ENCODE assay signal across 1 cellular context in the genomic region with DNA sequence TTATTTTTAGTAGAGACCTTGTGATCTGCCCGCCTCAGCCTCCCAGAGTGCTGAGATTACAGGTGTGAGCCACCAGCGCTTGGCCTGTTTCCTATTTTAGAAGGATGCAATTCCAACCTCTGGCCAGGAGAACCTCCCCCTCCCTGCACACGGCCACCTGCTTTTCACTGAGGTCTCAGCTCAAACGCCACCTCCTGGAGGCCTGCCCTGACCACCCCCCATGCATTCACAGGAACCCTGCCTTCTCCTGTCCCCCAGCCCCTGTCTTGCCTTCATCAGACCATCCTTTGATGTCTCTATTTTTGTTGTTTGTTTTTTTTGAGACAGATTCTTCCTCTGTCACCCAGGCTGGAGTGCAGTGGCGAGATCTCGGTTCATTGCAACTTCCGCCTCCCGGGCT.
TF ChIP-seq lines count a peak whose summit lies in the region.

No MANE protein-coding gene starts in this region.

TF ChIP-seq in HepG2, 621 proteins besides CTCF, POLR2A, EP300 and RAD21:
- TF ChIP-seq YY1 (IDR thresholded peaks at IDR 0.05; ENCODE audit: insufficient read depth, insufficient replicate concordance, low read depth, low read length) (no peak), TGIF2 (CRISPR knock-in tag; IDR thresholded peaks at IDR 0.05) (no peak), ARID5B (CRISPR knock-in tag; IDR thresholded peaks at IDR 0.05) (no peak), NFKB2 (CRISPR knock-in tag; IDR thresholded peaks at IDR 0.05; ENCODE audit: borderline replicate concordance) (no peak), ATF3 (CRISPR knock-in tag; IDR thresholded peaks at IDR 0.05) (no peak), ZNF605 (CRISPR knock-in tag; IDR thresholded peaks at IDR 0.05) (no peak), REPIN1 (CRISPR knock-in tag; IDR thresholded peaks at IDR 0.05; ENCODE audit: borderline replicate concordance, low read depth) (no peak)
- TF ChIP-seq, protein P1, sequence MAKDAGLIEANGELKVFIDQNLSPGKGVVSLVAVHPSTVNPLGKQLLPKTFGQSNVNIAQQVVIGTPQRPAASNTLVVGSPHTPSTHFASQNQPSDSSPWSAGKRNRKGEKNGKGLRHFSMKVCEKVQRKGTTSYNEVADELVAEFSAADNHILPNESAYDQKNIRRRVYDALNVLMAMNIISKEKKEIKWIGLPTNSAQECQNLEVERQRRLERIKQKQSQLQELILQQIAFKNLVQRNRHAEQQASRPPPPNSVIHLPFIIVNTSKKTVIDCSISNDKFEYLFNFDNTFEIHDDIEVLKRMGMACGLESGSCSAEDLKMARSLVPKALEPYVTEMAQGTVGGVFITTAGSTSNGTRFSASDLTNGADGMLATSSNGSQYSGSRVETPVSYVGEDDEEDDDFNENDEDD (CRISPR knock-in tag; IDR thresholded peaks at IDR 0.05; ENCODE audit: borderline replicate concordance), result no peak
- TF ChIP-seq, protein P2, sequence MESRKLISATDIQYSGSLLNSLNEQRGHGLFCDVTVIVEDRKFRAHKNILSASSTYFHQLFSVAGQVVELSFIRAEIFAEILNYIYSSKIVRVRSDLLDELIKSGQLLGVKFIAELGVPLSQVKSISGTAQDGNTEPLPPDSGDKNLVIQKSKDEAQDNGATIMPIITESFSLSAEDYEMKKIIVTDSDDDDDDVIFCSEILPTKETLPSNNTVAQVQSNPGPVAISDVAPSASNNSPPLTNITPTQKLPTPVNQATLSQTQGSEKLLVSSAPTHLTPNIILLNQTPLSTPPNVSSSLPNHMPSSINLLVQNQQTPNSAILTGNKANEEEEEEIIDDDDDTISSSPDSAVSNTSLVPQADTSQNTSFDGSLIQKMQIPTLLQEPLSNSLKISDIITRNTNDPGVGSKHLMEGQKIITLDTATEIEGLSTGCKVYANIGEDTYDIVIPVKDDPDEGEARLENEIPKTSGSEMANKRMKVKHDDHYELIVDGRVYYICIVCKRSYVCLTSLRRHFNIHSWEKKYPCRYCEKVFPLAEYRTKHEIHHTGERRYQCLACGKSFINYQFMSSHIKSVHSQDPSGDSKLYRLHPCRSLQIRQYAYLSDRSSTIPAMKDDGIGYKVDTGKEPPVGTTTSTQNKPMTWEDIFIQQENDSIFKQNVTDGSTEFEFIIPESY (CRISPR knock-in tag; IDR thresholded peaks at IDR 0.05), result no peak
